Comparison of ENCODE assay signal across 20 cellular contexts in genomic region chr11:111537336-111537860, GRCh38. TPM values are rescaled to one million over a fixed set of nuclear protein-coding genes. Genes with fewer than 3 reads are reported as not detected.
DNase-seq lines count a peak whose midpoint lies in the region; ATAC-seq, FAIRE-seq and TF ChIP-seq lines count a peak whose summit lies in the region.
"Had no signal": no experiment of that assay in that cellular context is flagged by ENCODE, and none has a peak within 500 bp of the region (broad histone marks: within the 10 kb centered on the region; RNA-seq: fewer than 3 reads in every experiment).

No MANE protein-coding gene starts in this region.

- H3K9me3 Mint-ChIP-seq in activated CD8-positive, alpha-beta T cell treated with anti-CD3 and anti-CD28 coated beads for 36 hours = no peaks in the 10 kb centered on the region
- H3K9me3 Mint-ChIP-seq: CD4-positive, alpha-beta T cell had no signal

- H3K9me1 ChIP-seq in K562 (ENCODE audit: control insufficient read depth, insufficient read depth, low read length) = no peaks in the 10 kb centered on the region

- in situ Hi-C loops in K562 (cut with MboI) = no loop called here

- H4K20me1 ChIP-seq in SK-N-SH (ENCODE audit: insufficient read depth) (peaks cover 4% of the 10 kb centered on the region), K562 (replicated peaks; ENCODE audit: control insufficient read depth, insufficient read depth, low read length) (no peaks in the 10 kb centered on the region)

- no peak overlapping the region for H3K9ac ChIP-seq in SK-N-SH
- no peak overlapping the region for H3K9ac ChIP-seq in K562 (ENCODE audit: insufficient read depth in 1 of 2, low read depth in 2 of 2, low read length in 2 of 2)

- peaks cover 11 to 25% of the 10 kb centered on the region in 2 experiments; a peak in 3 of 4 replicates for H3K4me1 ChIP-seq in SK-N-SH (ENCODE audit: control insufficient read depth in 1 of 2, insufficient read depth in 2 of 2, low read depth in 1 of 2, low read length in 1 of 2)
- H3K4me1 ChIP-seq in K562 (replicated peaks in 1 of 2; ENCODE audit: control insufficient read depth in 2 of 2, insufficient read depth in 2 of 2, low read length in 2 of 2) = peaks cover 0 to 14% of the 10 kb centered on the region in 2 experiments; a peak in 1 of 5 replicates

- DNase-seq in SK-N-SH (no peak), GM12892 (ENCODE audit: insufficient read length) (no peak), K562 (ENCODE audit: extremely low read depth in 1 of 4, low spot score in 3 of 4) (no peak), COLO829 (ENCODE audit: low spot score) (no peak)
- no peak for DNase-seq in activated CD8-positive, alpha-beta T cell treated with anti-CD3 and anti-CD28 coated beads for 36 hours
- no peak for DNase-seq in stimulated activated CD4-positive, alpha-beta T cell treated with anti-CD3 and anti-CD28 coated beads, Interleukin-12 subunit alpha, Interleukin-12 subunit beta, amount 100 ng/mL, for 4 hours
- DNase-seq: AML-193; Calu3; CD4-positive, alpha-beta T cell; DMS79 treated with DMSO at 0.1 percent for 48 hours; GF-D8; GOT3; HCEC 1CT had no signal

- H3K27me3 ChIP-seq in SK-N-SH (ENCODE audit: insufficient read depth) = no peaks in the 10 kb centered on the region
- peaks cover 20 to 36% of the 10 kb centered on the region in 2 experiments for H3K27me3 ChIP-seq in K562 (ENCODE audit: control insufficient read depth in 2 of 2, insufficient read depth in 2 of 2, low read length in 2 of 2)

- H3K36me3 ChIP-seq in SK-N-SH (replicated peaks in 1 of 2; ENCODE audit: control insufficient read depth in 1 of 2, insufficient read depth in 2 of 2, low read length in 1 of 2) = peaks cover 2 to 9% of the 10 kb centered on the region in 2 experiments
- no peaks in the 10 kb centered on the region for H3K36me3 ChIP-seq in K562 (ENCODE audit: control insufficient read depth, insufficient read depth, low read length)

- FAIRE-seq in GM12892 (lab: Jason Lieb, UNC) = peak; percentile 30
- FAIRE-seq in K562 (lab: Jason Lieb, UNC) = peak; percentile 6
- FAIRE-seq: A549, HepG2 had no signal

- H3K4me3 ChIP-seq in SK-N-SH (ENCODE audit: low read depth in 2 of 2, low read length in 1 of 2) = no peak overlapping the region
- no peak overlapping the region for H3K4me3 ChIP-seq in K562
- H3K4me3 ChIP-seq: A549 had no signal

- 93% methylated on average over 3 of the region's 3 CpGs for WGBS in SK-N-SH (ENCODE audit: low lambda C conversion rate)
- WGBS in K562 (ENCODE audit: insufficient coverage, low coverage, missing lambda C conversion rate) = 0% methylated on average over 3 of the region's 3 CpGs

- H3K4me2 ChIP-seq in SK-N-SH = no peak overlapping the region
- H3K4me2 ChIP-seq in K562 (ENCODE audit: insufficient read depth, low read length) = no peak overlapping the region
- H3K4me2 ChIP-seq: A549 had no signal

- TF ChIP-seq POLR2A in GM12892 (IDR thresholded peaks at IDR 0.05; ENCODE audit: low read depth, low read length) (no peak), K562 (conservative IDR thresholded peaks at IDR 0.05) (no peak)

- intact Hi-C loops in activated CD8-positive, alpha-beta T cell treated with anti-CD3 and anti-CD28 coated beads for 36 hours (cut with micrococcal nuclease) = no loop called here
- intact Hi-C loops in K562 (cut with micrococcal nuclease) = no loop called here

- H3K4me3 Mint-ChIP-seq in activated CD8-positive, alpha-beta T cell treated with anti-CD3 and anti-CD28 coated beads for 36 hours = no peak overlapping the region
- H3K4me3 Mint-ChIP-seq: CD4-positive, alpha-beta T cell; IgD-negative memory B cell had no signal

- peaks cover 34% of the 10 kb centered on the region for H3K79me2 ChIP-seq in SK-N-SH (ENCODE audit: insufficient read depth)
- H3K79me2 ChIP-seq in K562 (ENCODE audit: control insufficient read depth, insufficient read depth, low read length) = no peaks in the 10 kb centered on the region

- CTCF ChIA-PET in SK-N-SH (lab: Yijun Ruan, JAX) = no interaction called here
- CTCF ChIA-PET in activated CD8-positive, alpha-beta T cell treated with anti-CD3 and anti-CD28 coated beads for 36 hours (lab: Charles Lee) = interaction anchor here (1.3 kb wide), 1 partner anchor 11 kb away, joined by 3 read pairs; no protein-coding TSS in a partner anchor
- CTCF ChIA-PET in K562 (lab: Yijun Ruan, JAX; ENCODE audit: low intra/inter-chr PET ratio) = no interaction called here

- H3K9me3 ChIP-seq in SK-N-SH (no peaks in the 10 kb centered on the region), K562 (replicated peaks; ENCODE audit: control insufficient read depth, insufficient read depth, low read depth, low read length) (no peaks in the 10 kb centered on the region)
- H3K9me3 ChIP-seq: A549 had no signal

- POLR2A ChIA-PET in SK-N-SH (lab: Yijun Ruan, JAX) (interaction anchor here (0.6 kb wide), 1 partner anchor 21 kb away, joined by 3 read pairs; no protein-coding TSS in a partner anchor), K562 (lab: Yijun Ruan, JAX) (no interaction called here)
- POLR2A ChIA-PET in activated CD8-positive, alpha-beta T cell treated with anti-CD3 and anti-CD28 coated beads for 36 hours (lab: Charles Lee) = no interaction called here

- peaks cover 14% of the 10 kb centered on the region for H3K36me3 Mint-ChIP-seq in activated CD8-positive, alpha-beta T cell treated with anti-CD3 and anti-CD28 coated beads for 36 hours (ENCODE audit: low read depth)

- TF ChIP-seq RAD21 in SK-N-SH (IDR thresholded peaks at IDR 0.05; ENCODE audit: low read length) (no peak), K562 (CRISPR knock-in tag; conservative IDR thresholded peaks at IDR 0.05 in 1 of 2, IDR thresholded peaks at IDR 0.05 in 1 of 2) (no peak)

- no peaks in the 10 kb centered on the region for H3K9me2 ChIP-seq in SK-N-SH

- TF ChIP-seq EP300 in SK-N-SH (IDR thresholded peaks at IDR 0.05; ENCODE audit: borderline replicate concordance in 1 of 2, low read depth in 1 of 2, low read length in 1 of 2) (no peak), K562 (IDR thresholded peaks at IDR 0.05; ENCODE audit: low read length) (no peak)

- ATAC-seq in SK-N-SH treated with all-trans-retinoic acid at 6 μM for 48 hours = no peak
- no peak for ATAC-seq in activated CD8-positive, alpha-beta T cell treated with anti-CD3 and anti-CD28 coated beads for 36 hours
- no peak for ATAC-seq in K562
- ATAC-seq: A549, HepG2 had no signal

- peak overlapping the region; percentile 80 for H3K27ac Mint-ChIP-seq in activated CD8-positive, alpha-beta T cell treated with anti-CD3 and anti-CD28 coated beads for 36 hours
- H3K27ac Mint-ChIP-seq: CD4-positive, alpha-beta T cell had no signal

- no TSS peak for BruUV-seq in K562 (replicated peaks; lab: Mats Ljungman, UMichigan)

- peaks cover 24% of the 10 kb centered on the region for H3F3A ChIP-seq in SK-N-SH (replicated peaks; ENCODE audit: insufficient read depth)

- H3K27me3 Mint-ChIP-seq in activated CD8-positive, alpha-beta T cell treated with anti-CD3 and anti-CD28 coated beads for 36 hours = peaks cover 24% of the 10 kb centered on the region

- peaks cover 53% of the 10 kb centered on the region for H3K4me1 Mint-ChIP-seq in activated CD8-positive, alpha-beta T cell treated with anti-CD3 and anti-CD28 coated beads for 36 hours (ENCODE audit: low read depth)

- H3K27ac ChIP-seq in SK-N-SH (ENCODE audit: low read depth in 2 of 2, low read length in 1 of 2) (no peak overlapping the region), K562 (ENCODE audit: extremely low read depth, low read depth, low read length) (no peak overlapping the region)
- H3K27ac ChIP-seq: 22Rv1, A549, C4-2B had no signal

- TF ChIP-seq CTCF in SK-N-SH (IDR thresholded peaks at IDR 0.05) = no peak
- no peak for TF ChIP-seq CTCF in activated CD8-positive, alpha-beta T cell treated with anti-CD3 and anti-CD28 coated beads for 36 hours (IDR thresholded peaks at IDR 0.05)
- TF ChIP-seq CTCF in K562 (IDR thresholded peaks at IDR 0.05 in 2 of 3, conservative IDR thresholded peaks at IDR 0.05 in 1 of 3; ENCODE audit: insufficient read depth in 2 of 3, low read depth in 1 of 3, low read length in 3 of 3) = no peak

- H2AFZ ChIP-seq in SK-N-SH (ENCODE audit: low read depth) (no peak overlapping the region), K562 (ENCODE audit: low read depth, low read length) (no peak overlapping the region)

RNA-seq across cellular contexts. Expression of gene LAYN, which starts 3.1 kb away (rescaled TPM):
- 366 and 437 TPM in 2 replicates for polyA plus RNA-seq in SK-N-SH (2012; rRNA removed)
- 389 and 422 TPM in 2 replicates for polyA plus RNA-seq in SK-N-SH (2012; cell fraction: cytosol; rRNA removed)
- 219 and 356 TPM in 2 replicates for polyA plus RNA-seq in SK-N-SH (2012; cell fraction: nucleus; rRNA removed)
- 0.49 TPM for polyA plus RNA-seq in GM12892 (2012; ENCODE audit: missing spikeins)
- total RNA-seq in activated CD8-positive, alpha-beta T cell treated with anti-CD3 and anti-CD28 coated beads for 36 hours = 10 to 100 TPM; 92.2 to 93.7 TPM
- total RNA-seq in K562 (2011; cell fraction: chromatin; rRNA removed; ENCODE audit: low replicate concordance) = not detected in 2 replicates
- not detected in 2 replicates for total RNA-seq in K562 (2011; cell fraction: nucleolus; rRNA removed)
- not detected in 2 replicates for total RNA-seq in K562 (2011; cell fraction: nucleoplasm; rRNA removed)
- not detected in 2 replicates for total RNA-seq in K562 (2014; rRNA removed)
- not detected in 2 replicates for total RNA-seq in K562 (2014; rRNA removed; fragmentation: Illumina TruSeq; extraction: Trizol)
- total RNA-seq in K562 (2015; rRNA removed; fragmentation: Illumina TruSeq; extraction: Trizol) = not detected in 2 replicates
- total RNA-seq in K562 (2021) = not detected in 2 replicates
- polyA plus RNA-seq in K562 (2011; rRNA removed) = not detected in 2 replicates
- not detected in 2 replicates for polyA plus RNA-seq in K562 (2011; cell fraction: cytosol; rRNA removed)
- polyA plus RNA-seq in K562 (2011; cell fraction: nucleus; rRNA removed) = not detected in 2 replicates
- polyA plus RNA-seq in K562 (2012) = not detected in 2 replicates
- polyA plus RNA-seq in K562 (2014; fragmentation: Illumina TruSeq; extraction: Trizol) = not detected in 2 replicates
- polyA plus RNA-seq in K562 (2014; fragmentation: Nextera tagmentation; extraction: Ambion mirVana) = not detected
- polyA plus RNA-seq in K562 (2014; rRNA removed) = not detected in 2 replicates
- not detected in 2 replicates for polyA minus RNA-seq in K562 (2011; rRNA and poly(A)+ RNA removed)
- not detected in 2 replicates for polyA minus RNA-seq in K562 (2011; cell fraction: cytosol; rRNA and poly(A)+ RNA removed)
- polyA minus RNA-seq in K562 (2011; cell fraction: nucleus; rRNA and poly(A)+ RNA removed) = not detected in 2 replicates
- total RNA-seq: HepG2 had no signal
- polyA plus RNA-seq: IgD-negative memory B cell had no signal

RNA-seq across cellular contexts. Expression of gene HOATZ, which starts 22.8 kb away (rescaled TPM):
- 4.4 and 4.9 TPM in 2 replicates for polyA plus RNA-seq in SK-N-SH (2012; rRNA removed)
- polyA plus RNA-seq in SK-N-SH (2012; cell fraction: cytosol; rRNA removed) = 5.8 and 6.8 TPM in 2 replicates
- polyA plus RNA-seq in SK-N-SH (2012; cell fraction: nucleus; rRNA removed) = 2.7 and 3.8 TPM in 2 replicates
- not detected for polyA plus RNA-seq in GM12892 (2012; ENCODE audit: missing spikeins)
- not detected for total RNA-seq in activated CD8-positive, alpha-beta T cell treated with anti-CD3 and anti-CD28 coated beads for 36 hours
- not detected in 2 replicates for total RNA-seq in K562 (2011; cell fraction: chromatin; rRNA removed; ENCODE audit: low replicate concordance)
- total RNA-seq in K562 (2011; cell fraction: nucleolus; rRNA removed) = not detected in 2 replicates
- not detected in 2 replicates for total RNA-seq in K562 (2011; cell fraction: nucleoplasm; rRNA removed)
- total RNA-seq in K562 (2014; rRNA removed) = not detected in 2 replicates
- not detected in 2 replicates for total RNA-seq in K562 (2014; rRNA removed; fragmentation: Illumina TruSeq; extraction: Trizol)
- total RNA-seq in K562 (2015; rRNA removed; fragmentation: Illumina TruSeq; extraction: Trizol) = not detected in 2 replicates
- total RNA-seq in K562 (2021) = not detected in 2 replicates
- not detected in 2 replicates for polyA plus RNA-seq in K562 (2011; rRNA removed)
- not detected in 2 replicates for polyA plus RNA-seq in K562 (2011; cell fraction: cytosol; rRNA removed)
- polyA plus RNA-seq in K562 (2011; cell fraction: nucleus; rRNA removed) = not detected in 2 replicates
- polyA plus RNA-seq in K562 (2012) = not detected in 2 replicates
- polyA plus RNA-seq in K562 (2014; fragmentation: Illumina TruSeq; extraction: Trizol) = not detected in 2 replicates
- not detected for polyA plus RNA-seq in K562 (2014; fragmentation: Nextera tagmentation; extraction: Ambion mirVana)
- polyA plus RNA-seq in K562 (2014; rRNA removed) = not detected in 2 replicates
- polyA minus RNA-seq in K562 (2011; rRNA and poly(A)+ RNA removed) = not detected in 2 replicates
- not detected in 2 replicates for polyA minus RNA-seq in K562 (2011; cell fraction: cytosol; rRNA and poly(A)+ RNA removed)
- not detected in 2 replicates for polyA minus RNA-seq in K562 (2011; cell fraction: nucleus; rRNA and poly(A)+ RNA removed)
- total RNA-seq: Calu3; CD4-positive, alpha-beta T cell; HepG2 had no signal
- polyA plus RNA-seq: A549, BJ, HepG2, IgD-negative memory B cell had no signal

RNA-seq across cellular contexts. Expression of gene BTG4, which starts 25.2 kb away (rescaled TPM):
- 0.26 and 0.34 TPM in 2 replicates for polyA plus RNA-seq in SK-N-SH (2012; rRNA removed)
- 0.18 and 0.26 TPM in 2 replicates for polyA plus RNA-seq in SK-N-SH (2012; cell fraction: cytosol; rRNA removed)
- polyA plus RNA-seq in SK-N-SH (2012; cell fraction: nucleus; rRNA removed) = 0.34 and 0.45 TPM in 2 replicates
- not detected for polyA plus RNA-seq in GM12892 (2012; ENCODE audit: missing spikeins)
- total RNA-seq in activated CD8-positive, alpha-beta T cell treated with anti-CD3 and anti-CD28 coated beads for 36 hours = under 1 TPM; 0.36 to 0.98 TPM
- total RNA-seq in K562 (2011; cell fraction: chromatin; rRNA removed; ENCODE audit: low replicate concordance) = not detected in 2 replicates
- not detected in 2 replicates for total RNA-seq in K562 (2011; cell fraction: nucleolus; rRNA removed)
- total RNA-seq in K562 (2011; cell fraction: nucleoplasm; rRNA removed) = not detected in 2 replicates
- not detected in 2 replicates for total RNA-seq in K562 (2014; rRNA removed)
- total RNA-seq in K562 (2014; rRNA removed; fragmentation: Illumina TruSeq; extraction: Trizol) = not detected in 2 replicates
- total RNA-seq in K562 (2015; rRNA removed; fragmentation: Illumina TruSeq; extraction: Trizol) = not detected in 2 replicates
- not detected in 2 replicates for total RNA-seq in K562 (2021)
- not detected in 2 replicates for polyA plus RNA-seq in K562 (2011; rRNA removed)
- polyA plus RNA-seq in K562 (2011; cell fraction: cytosol; rRNA removed) = not detected in 2 replicates
- not detected in 2 replicates for polyA plus RNA-seq in K562 (2011; cell fraction: nucleus; rRNA removed)
- not detected in 2 replicates for polyA plus RNA-seq in K562 (2012)
- polyA plus RNA-seq in K562 (2014; fragmentation: Illumina TruSeq; extraction: Trizol) = not detected in 2 replicates
- not detected for polyA plus RNA-seq in K562 (2014; fragmentation: Nextera tagmentation; extraction: Ambion mirVana)
- not detected in 2 replicates for polyA plus RNA-seq in K562 (2014; rRNA removed)
- polyA minus RNA-seq in K562 (2011; rRNA and poly(A)+ RNA removed) = not detected in 2 replicates
- not detected in 2 replicates for polyA minus RNA-seq in K562 (2011; cell fraction: cytosol; rRNA and poly(A)+ RNA removed)
- not detected in 2 replicates for polyA minus RNA-seq in K562 (2011; cell fraction: nucleus; rRNA and poly(A)+ RNA removed)
- total RNA-seq: Calu3; CD4-positive, alpha-beta T cell; HepG2 had no signal
- polyA plus RNA-seq: BJ, HepG2, IgD-negative memory B cell had no signal

Comparison
In these comparisons a context has a peak if more than half of its experiments do, and no peak if none do; other contexts are left out.
1. RNA of gene LAYN, which starts 3.1 kb away (total RNA-seq): 92.2 to 93.7 TPM in activated CD8-positive, alpha-beta T cell treated with anti-CD3 and anti-CD28 coated beads for 36 hours; not detected in K562; every median in the first group is over 10 times any median in the second.
2. Of the 27 proteins assayed by ChIP-seq in both K562 and SK-N-SH: peak only in K562: none; only in SK-N-SH: REST; in both: none; in neither: 26.